9 cellular contexts compared by ENCODE assay signal in genomic region chr12:80412343-80412953, GRCh38. TPM values are rescaled to one million over a fixed set of nuclear protein-coding genes. Genes with fewer than 3 reads are reported as not detected.
DNase-seq lines count a peak whose midpoint lies in the region; ATAC-seq, FAIRE-seq and TF ChIP-seq lines count a peak whose summit lies in the region.
"Had no signal": no experiment of that assay in that cellular context is flagged by ENCODE, and none has a peak within 500 bp of the region (broad histone marks: within the 10 kb centered on the region; RNA-seq: fewer than 3 reads in every experiment).

No MANE protein-coding gene starts in this region.

- TF ChIP-seq POLR2A in H1 (IDR thresholded peaks at IDR 0.05; ENCODE audit: control extremely low read depth in 1 of 2, low read depth in 2 of 2, low read length in 2 of 2): no peak

- no peak overlapping the region for H3K56ac ChIP-seq in H1 (replicated peaks; ENCODE audit: insufficient read length, low read depth, low read length)

- H2BK12ac ChIP-seq in H1 (ENCODE audit: low read depth, low read length): no peak overlapping the region

- H3K4me3 Mint-ChIP-seq in activated T-helper 17 cell treated with anti-CD3 and anti-CD28 coated beads, Interleukin-2, amount 50 U/mL, for 72 hours: no peak overlapping the region
- H3K4me3 Mint-ChIP-seq in stimulated activated naive CD8-positive, alpha-beta T cell treated with anti-CD3 and anti-CD28 coated beads, Interleukin-15, amount 100 ng/mL, for 72 hours: no peak overlapping the region

- H3K27ac ChIP-seq in KMS-11 (no peak overlapping the region), OCI-LY7 (ENCODE audit: low read depth, low read length, poor library complexity, severe bottlenecking) (no peak overlapping the region), H1 (ENCODE audit: low read depth, low read length) (no peak overlapping the region)

- H3K4me2 ChIP-seq in KMS-11 (no peak overlapping the region), OCI-LY7 (ENCODE audit: low read length) (no peak overlapping the region), H1 (ENCODE audit: insufficient read depth in 1 of 2, low read depth in 2 of 2, low read length in 2 of 2) (no peak overlapping the region)

- no peak overlapping the region for H2BK5ac ChIP-seq in H1 (ENCODE audit: low read depth, low read length)

- TF ChIP-seq EP300 in H1 (IDR thresholded peaks at IDR 0.05; ENCODE audit: borderline replicate concordance in 1 of 2, low read depth in 2 of 2, low read length in 2 of 2): no peak

- no peaks in the 10 kb centered on the region for H3K27me3 Mint-ChIP-seq in activated T-helper 17 cell treated with anti-CD3 and anti-CD28 coated beads, Interleukin-2, amount 50 U/mL, for 72 hours
- peaks cover 6% of the 10 kb centered on the region for H3K27me3 Mint-ChIP-seq in stimulated activated naive CD8-positive, alpha-beta T cell treated with anti-CD3 and anti-CD28 coated beads, Interleukin-15, amount 100 ng/mL, for 72 hours

- no peak overlapping the region for H2AFZ ChIP-seq in KMS-11 (ENCODE audit: low read depth)
- no peak overlapping the region for H2AFZ ChIP-seq in OCI-LY7 (ENCODE audit: low read length)
- H2AFZ ChIP-seq in H1 (ENCODE audit: low read length): no peak overlapping the region

- intact Hi-C loops in OCI-LY7 (cut with micrococcal nuclease; ENCODE audit: unreplicated experiment): loop anchor here (5.0 kb wide), 4 partner anchors 185 to 845 kb away; no protein-coding TSS in a partner anchor
- intact Hi-C loops in mucosa of descending colon (cut with DNase I, micrococcal nuclease): loop anchor here in 1 of 2 donors (10.0 kb wide), 1 partner anchor 352 kb away; no protein-coding TSS in a partner anchor

- H2BK20ac ChIP-seq in H1 (ENCODE audit: low read length): no peak overlapping the region

- no peak overlapping the region for H3K27ac Mint-ChIP-seq in activated T-helper 17 cell treated with anti-CD3 and anti-CD28 coated beads, Interleukin-2, amount 50 U/mL, for 72 hours
- H3K27ac Mint-ChIP-seq in stimulated activated naive CD8-positive, alpha-beta T cell treated with anti-CD3 and anti-CD28 coated beads, Interleukin-15, amount 100 ng/mL, for 72 hours: no peak overlapping the region

- H3K23ac ChIP-seq in H1 (ENCODE audit: insufficient read length): no peak overlapping the region

- peak; percentile 65 for ATAC-seq in GM21825 (IDR thresholded peaks at IDR 0.05; ENCODE audit: unreplicated experiment)
- no peak for ATAC-seq in mucosa of descending colon
- no peak for ATAC-seq in activated T-helper 17 cell treated with anti-CD3 and anti-CD28 coated beads, Interleukin-2, amount 50 U/mL, for 72 hours (replicated peaks)
- no peak for ATAC-seq in stimulated activated naive CD8-positive, alpha-beta T cell treated with anti-CD3 and anti-CD28 coated beads, Interleukin-15, amount 100 ng/mL, for 72 hours

- H3K23me2 ChIP-seq in H1 (ENCODE audit: low read depth, low read length): no peaks in the 10 kb centered on the region; the same call in 1 of the 2 replicates

- H3K36me3 ChIP-seq in KMS-11 (ENCODE audit: insufficient read depth): no peaks in the 10 kb centered on the region
- no peaks in the 10 kb centered on the region for H3K36me3 ChIP-seq in OCI-LY7 (ENCODE audit: insufficient read depth, low read length)
- no peaks in the 10 kb centered on the region for H3K36me3 ChIP-seq in H1 (ENCODE audit: control insufficient read depth in 2 of 4, insufficient read depth in 4 of 4, low read length in 3 of 4)
- H3K36me3 ChIP-seq in mucosa of descending colon (ENCODE audit: low read depth): no peaks in the 10 kb centered on the region

- BruUV-seq in OCI-LY7 (replicated peaks; lab: Mats Ljungman, UMichigan): no TSS peak

- H3K9ac ChIP-seq in KMS-11: no peak overlapping the region
- no peak overlapping the region for H3K9ac ChIP-seq in H1 (replicated peaks in 1 of 4; ENCODE audit: extremely low read depth in 1 of 4, low read depth in 3 of 4, low read length in 3 of 4)

- no peaks in the 10 kb centered on the region for H3K79me2 ChIP-seq in KMS-11 (ENCODE audit: insufficient read depth, low read depth)
- no peaks in the 10 kb centered on the region for H3K79me2 ChIP-seq in OCI-LY7 (ENCODE audit: insufficient read depth, low read depth, low read length)
- H3K79me2 ChIP-seq in H1 (ENCODE audit: control insufficient read depth in 1 of 2, insufficient read depth in 2 of 2, low read length in 2 of 2): no peaks in the 10 kb centered on the region

- H2BK120ac ChIP-seq in H1 (replicated peaks; ENCODE audit: low read depth, low read length): no peak overlapping the region

- H2BK15ac ChIP-seq in H1 (ENCODE audit: low read length): no peak overlapping the region

- H3K9me3 ChIP-seq in OCI-LY7 (ENCODE audit: low read length) (no peaks in the 10 kb centered on the region), H1 (ENCODE audit: insufficient read depth in 2 of 2, low read depth in 1 of 2, low read length in 1 of 2) (no peaks in the 10 kb centered on the region), mucosa of descending colon (no peaks in the 10 kb centered on the region)

- H3K18ac ChIP-seq in H1 (ENCODE audit: extremely low read depth, low read length): no peak overlapping the region

- H2AK5ac ChIP-seq in H1 (ENCODE audit: low read depth, low read length): no peak overlapping the region

- WGBS in H1 (ENCODE audit: extremely low coverage in 1 of 2, insufficient coverage in 1 of 2, insufficient read length in 1 of 2, insufficient replicate concordance in 2 of 2, low coverage in 1 of 2, low lambda C conversion rate in 2 of 2, missing lambda C conversion rate in 1 of 2), 2 experiments: 43% methylated on average over 3 of the region's 3 CpGs; no CpG with 5 or more reads in 1 of the 2 experiments

- no peaks in the 10 kb centered on the region for H3K4me1 Mint-ChIP-seq in activated T-helper 17 cell treated with anti-CD3 and anti-CD28 coated beads, Interleukin-2, amount 50 U/mL, for 72 hours
- H3K4me1 Mint-ChIP-seq in stimulated activated naive CD8-positive, alpha-beta T cell treated with anti-CD3 and anti-CD28 coated beads, Interleukin-15, amount 100 ng/mL, for 72 hours: no peaks in the 10 kb centered on the region

- peak; percentile 97 for TF ChIP-seq CTCF in KMS-11 (conservative IDR thresholded peaks at IDR 0.05; ENCODE audit: low read depth, low read length)
- TF ChIP-seq CTCF in OCI-LY7 (conservative IDR thresholded peaks at IDR 0.05; ENCODE audit: low read length): peak; percentile 96
- TF ChIP-seq CTCF in H1 (IDR thresholded peaks at IDR 0.05; ENCODE audit: control extremely low read depth in 1 of 3, insufficient read depth in 1 of 3, low read depth in 1 of 3, low read length in 3 of 3): peak in 2 of 3 experiments; percentile 47 to 57; a peak in 2 of 4 replicates
- TF ChIP-seq CTCF in mucosa of descending colon (IDR thresholded peaks at IDR 0.05): peak; percentile 30

- no peak overlapping the region for H3K4ac ChIP-seq in H1 (replicated peaks; ENCODE audit: insufficient read length, low read depth, low read length)

- DNase-seq in GM03348 (ENCODE audit: low spot score) (peak; percentile 51), OCI-LY7 (ENCODE audit: low spot score) (peak; percentile 67), H1 (ENCODE audit: low read depth in 1 of 2, low spot score in 2 of 2) (no peak), mucosa of descending colon (peak in 1 of 3 donors; percentile 7)
- DNase-seq in stimulated activated naive CD8-positive, alpha-beta T cell treated with anti-CD3 and anti-CD28 coated beads, Interleukin-15, amount 100 ng/mL, for 72 hours: no peak

- POLR2A ChIA-PET in OCI-LY7 (lab: Charles Lee): no interaction called here
- POLR2A ChIA-PET in H1 (lab: Charles Lee; ENCODE audit: partially characterized antibody): no interaction called here

- H3K4me1 ChIP-seq in KMS-11 (ENCODE audit: low read depth, poor library complexity, severe bottlenecking): peaks cover 11% of the 10 kb centered on the region
- H3K4me1 ChIP-seq in OCI-LY7 (ENCODE audit: insufficient read depth, low read length, poor library complexity, severe bottlenecking): no peaks in the 10 kb centered on the region
- no peaks in the 10 kb centered on the region for H3K4me1 ChIP-seq in H1 (replicated peaks in 1 of 4; ENCODE audit: control insufficient read depth in 3 of 4, insufficient read depth in 4 of 4, low read length in 3 of 4)
- H3K4me1 ChIP-seq in mucosa of descending colon (ENCODE audit: low read depth): no peaks in the 10 kb centered on the region

- no peaks in the 10 kb centered on the region for H3K79me1 ChIP-seq in H1 (ENCODE audit: low read depth, low read length)

- no peak overlapping the region for H4K8ac ChIP-seq in H1 (ENCODE audit: extremely low read depth, insufficient read depth, low read length)

- no peaks in the 10 kb centered on the region for H3K36me3 Mint-ChIP-seq in activated T-helper 17 cell treated with anti-CD3 and anti-CD28 coated beads, Interleukin-2, amount 50 U/mL, for 72 hours (ENCODE audit: low read depth)

- H3K9me2 ChIP-seq in OCI-LY7 (ENCODE audit: insufficient read depth, low read length): no peaks in the 10 kb centered on the region

- H3K27me3 ChIP-seq in KMS-11 (ENCODE audit: insufficient read depth, low read depth) (no peaks in the 10 kb centered on the region), H1 (replicated peaks in 1 of 4; ENCODE audit: control insufficient read depth in 3 of 4, extremely low read depth in 1 of 4, insufficient read depth in 3 of 4, low read length in 3 of 4) (no peaks in the 10 kb centered on the region)

- H3K4me3 ChIP-seq in KMS-11 (IDR thresholded peaks at IDR 0.05; ENCODE audit: insufficient read depth, low read depth, low read length) (no peak overlapping the region), OCI-LY7 (ENCODE audit: low read depth, low read length, poor library complexity, severe bottlenecking) (no peak overlapping the region), H1 (ENCODE audit: extremely low read depth in 1 of 4, insufficient read depth in 2 of 4, low read depth in 3 of 4, low read length in 4 of 4) (no peak overlapping the region), mucosa of descending colon (no peak overlapping the region)

- TF ChIP-seq RAD21 in H1 (IDR thresholded peaks at IDR 0.05 in 1 of 2, conservative IDR thresholded peaks at IDR 0.05 in 1 of 2; ENCODE audit: low read depth in 2 of 2, low read length in 2 of 2): peak; percentile 86 to 87

- H3K9me3 Mint-ChIP-seq in activated T-helper 17 cell treated with anti-CD3 and anti-CD28 coated beads, Interleukin-2, amount 50 U/mL, for 72 hours: no peaks in the 10 kb centered on the region
- H3K9me3 Mint-ChIP-seq in stimulated activated naive CD8-positive, alpha-beta T cell treated with anti-CD3 and anti-CD28 coated beads, Interleukin-15, amount 100 ng/mL, for 72 hours: no peaks in the 10 kb centered on the region

- FAIRE-seq in H1 (lab: Jason Lieb, UNC): peak; percentile 7

- CTCF ChIA-PET in OCI-LY7 (lab: Charles Lee; ENCODE audit: unreplicated experiment): no interaction called here
- CTCF ChIA-PET in H1 (lab: Charles Lee; ENCODE audit: partially characterized antibody): interaction anchor here (0.7 to 3.2 kb wide), 11 partner anchors 14 to 848 kb away, joined by 3 to 25 read pairs (median 5); no protein-coding TSS in a partner anchor

- H4K5ac ChIP-seq in H1 (ENCODE audit: insufficient read length, low read depth, low read length): no peak overlapping the region

- H4K91ac ChIP-seq in H1 (replicated peaks; ENCODE audit: insufficient read length, low read length): no peak overlapping the region

- no peaks in the 10 kb centered on the region for H4K20me1 ChIP-seq in KMS-11 (ENCODE audit: insufficient read depth)
- no peaks in the 10 kb centered on the region; the same call in 1 of the 2 replicates for H4K20me1 ChIP-seq in OCI-LY7 (ENCODE audit: insufficient read depth, low read length)
- H4K20me1 ChIP-seq in H1 (replicated peaks in 1 of 2; ENCODE audit: control insufficient read depth in 1 of 2, insufficient read depth in 2 of 2, low read length in 2 of 2): no peaks in the 10 kb centered on the region

- H3K14ac ChIP-seq in H1 (ENCODE audit: insufficient read length): no peak overlapping the region

RNA-seq across cellular contexts. Expression of gene PTPRQ, which starts 31.6 kb away (rescaled TPM):
- total RNA-seq in OCI-LY7 (2014; rRNA removed; shearing (Covaris generic)): not detected in 2 replicates
- not detected in 2 replicates for total RNA-seq in OCI-LY7 (2022)
- not detected in 2 replicates for total RNA-seq in H1 (2021; fragmentation: NEBNext Ultra II Directional; extraction: Animal tissue kit (Norgen Biotek cat#: 25700))
- not detected in 2 replicates for polyA plus RNA-seq in H1 (2011; rRNA removed)
- not detected for polyA plus RNA-seq in H1 (2011; cell fraction: cytosol; rRNA removed)
- polyA plus RNA-seq in H1 (2011; cell fraction: nucleus; rRNA removed): not detected
- polyA plus RNA-seq in H1 (2012, experiment 1 of 2): not detected in 4 replicates
- not detected for polyA plus RNA-seq in H1 (2012, experiment 2 of 2)
- under 0.01 TPM for polyA plus RNA-seq in H1 (2013, experiment 1 of 2)
- not detected for polyA plus RNA-seq in H1 (2013, experiment 2 of 2)
- not detected in 2 replicates for polyA minus RNA-seq in H1 (2011; rRNA and poly(A)+ RNA removed)
- not detected for polyA minus RNA-seq in H1 (2011; cell fraction: cytosol; rRNA and poly(A)+ RNA removed)
- polyA minus RNA-seq in H1 (2011; cell fraction: nucleus; rRNA and poly(A)+ RNA removed): not detected
- total RNA-seq in mucosa of descending colon: under 1 TPM in 1 of 3 donors, not detected in 2; 0.16 TPM
- not detected for total RNA-seq in activated T-helper 17 cell treated with anti-CD3 and anti-CD28 coated beads, Interleukin-2, amount 50 U/mL, for 72 hours
- total RNA-seq: activated CD8-positive, alpha-beta memory T cell treated with anti-CD3 and anti-CD28 coated beads for 36 hours had no signal

Comparison
In these comparisons a context has a peak if more than half of its experiments do, and no peak if none do; other contexts are left out.
1. DNase-seq: peak in GM03348 (single experiment) and OCI-LY7 (single experiment); none in H1 (0 of 2) and stimulated activated naive CD8-positive, alpha-beta T cell treated with anti-CD3 and anti-CD28 coated beads, Interleukin-15, amount 100 ng/mL, for 72 hours (0 of 2).
2. CTCF ChIP-seq: peak in every context shown above with its lines; median percentile 97 in KMS-11; 96 in OCI-LY7; 52 in H1; 30 in mucosa of descending colon.